1 cellular context compared by ENCODE assay signal in the genomic region with DNA sequence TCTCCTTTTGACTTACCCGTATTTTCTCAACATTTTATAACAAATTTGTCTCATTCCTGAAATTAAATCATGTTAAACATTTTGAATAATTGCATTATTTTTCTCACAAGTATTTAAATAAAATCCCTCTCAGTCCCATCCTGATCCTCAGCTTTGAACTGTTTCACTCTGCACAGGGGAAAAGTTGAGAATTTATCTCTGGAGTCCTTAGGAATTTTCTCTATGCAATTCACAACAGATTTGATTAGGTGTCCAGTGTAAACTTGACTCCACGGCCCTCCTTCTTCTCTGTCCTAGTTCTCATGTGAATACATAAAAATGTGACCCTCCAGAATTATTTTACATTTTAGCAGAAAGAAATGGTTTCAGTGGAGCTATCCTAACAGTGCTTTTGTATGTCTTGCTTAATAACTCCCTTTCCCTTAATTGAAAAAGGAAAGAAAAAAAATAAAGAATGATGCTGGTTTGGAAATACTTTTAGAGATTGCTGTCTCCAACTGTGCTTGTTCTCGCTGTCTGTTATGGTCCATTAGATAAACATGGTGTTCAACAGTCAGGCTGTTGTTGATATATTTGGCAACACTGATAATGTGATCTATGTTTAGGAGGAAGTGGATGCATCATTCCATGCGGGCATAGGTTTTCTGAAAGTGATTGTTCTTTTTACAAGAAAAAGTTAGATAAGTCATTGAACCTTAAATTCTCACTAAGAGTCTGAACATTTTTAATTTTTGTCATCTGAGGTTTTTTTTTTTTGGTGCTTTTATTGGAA.
TF ChIP-seq lines count a peak whose summit lies in the region.

No MANE protein-coding gene starts in this region.

TF ChIP-seq in HepG2, 621 proteins besides CTCF, POLR2A, EP300 and RAD21 (continued from another document):
- peak; percentile 19; the same call in 1 of the 2 replicates for TF ChIP-seq HMG20A (CRISPR knock-in tag; IDR thresholded peaks at IDR 0.05; ENCODE audit: borderline replicate concordance)
- TF ChIP-seq, protein P1, sequence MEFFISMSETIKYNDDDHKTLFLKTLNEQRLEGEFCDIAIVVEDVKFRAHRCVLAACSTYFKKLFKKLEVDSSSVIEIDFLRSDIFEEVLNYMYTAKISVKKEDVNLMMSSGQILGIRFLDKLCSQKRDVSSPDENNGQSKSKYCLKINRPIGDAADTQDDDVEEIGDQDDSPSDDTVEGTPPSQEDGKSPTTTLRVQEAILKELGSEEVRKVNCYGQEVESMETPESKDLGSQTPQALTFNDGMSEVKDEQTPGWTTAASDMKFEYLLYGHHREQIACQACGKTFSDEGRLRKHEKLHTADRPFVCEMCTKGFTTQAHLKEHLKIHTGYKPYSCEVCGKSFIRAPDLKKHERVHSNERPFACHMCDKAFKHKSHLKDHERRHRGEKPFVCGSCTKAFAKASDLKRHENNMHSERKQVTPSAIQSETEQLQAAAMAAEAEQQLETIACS (CRISPR knock-in tag; IDR thresholded peaks at IDR 0.05), result no peak
- TF ChIP-seq CBX5 (CRISPR knock-in tag; IDR thresholded peaks at IDR 0.05; ENCODE audit: borderline replicate concordance), result no peak
- TF ChIP-seq CBFB (CRISPR knock-in tag; IDR thresholded peaks at IDR 0.05), result no peak
- TF ChIP-seq ZFP90 (CRISPR knock-in tag; IDR thresholded peaks at IDR 0.05; ENCODE audit: borderline replicate concordance), result no peak
- no peak for TF ChIP-seq ZNF350 (CRISPR knock-in tag; IDR thresholded peaks at IDR 0.05; ENCODE audit: borderline replicate concordance, low read depth)
- TF ChIP-seq NCOA2 (CRISPR knock-in tag; IDR thresholded peaks at IDR 0.05), result no peak
- no peak for TF ChIP-seq MTA1 (CRISPR knock-in tag; IDR thresholded peaks at IDR 0.05; ENCODE audit: borderline replicate concordance)
- TF ChIP-seq NR2F6 (IDR thresholded peaks at IDR 0.05), result no peak
- TF ChIP-seq NR2F6 (CRISPR knock-in tag; IDR thresholded peaks at IDR 0.05), result no peak
- TF ChIP-seq PAWR (CRISPR knock-in tag; IDR thresholded peaks at IDR 0.05; ENCODE audit: borderline replicate concordance), result no peak
- TF ChIP-seq FOXA3 (CRISPR knock-in tag; IDR thresholded peaks at IDR 0.05), result 0 out of 2 replicates have a peak, but pooled peaks have one; percentile 21
- TF ChIP-seq, protein P2, sequence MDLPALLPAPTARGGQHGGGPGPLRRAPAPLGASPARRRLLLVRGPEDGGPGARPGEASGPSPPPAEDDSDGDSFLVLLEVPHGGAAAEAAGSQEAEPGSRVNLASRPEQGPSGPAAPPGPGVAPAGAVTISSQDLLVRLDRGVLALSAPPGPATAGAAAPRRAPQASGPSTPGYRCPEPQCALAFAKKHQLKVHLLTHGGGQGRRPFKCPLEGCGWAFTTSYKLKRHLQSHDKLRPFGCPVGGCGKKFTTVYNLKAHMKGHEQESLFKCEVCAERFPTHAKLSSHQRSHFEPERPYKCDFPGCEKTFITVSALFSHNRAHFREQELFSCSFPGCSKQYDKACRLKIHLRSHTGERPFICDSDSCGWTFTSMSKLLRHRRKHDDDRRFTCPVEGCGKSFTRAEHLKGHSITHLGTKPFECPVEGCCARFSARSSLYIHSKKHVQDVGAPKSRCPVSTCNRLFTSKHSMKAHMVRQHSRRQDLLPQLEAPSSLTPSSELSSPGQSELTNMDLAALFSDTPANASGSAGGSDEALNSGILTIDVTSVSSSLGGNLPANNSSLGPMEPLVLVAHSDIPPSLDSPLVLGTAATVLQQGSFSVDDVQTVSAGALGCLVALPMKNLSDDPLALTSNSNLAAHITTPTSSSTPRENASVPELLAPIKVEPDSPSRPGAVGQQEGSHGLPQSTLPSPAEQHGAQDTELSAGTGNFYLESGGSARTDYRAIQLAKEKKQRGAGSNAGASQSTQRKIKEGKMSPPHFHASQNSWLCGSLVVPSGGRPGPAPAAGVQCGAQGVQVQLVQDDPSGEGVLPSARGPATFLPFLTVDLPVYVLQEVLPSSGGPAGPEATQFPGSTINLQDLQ (CRISPR knock-in tag; IDR thresholded peaks at IDR 0.05), result no peak
- no peak for TF ChIP-seq HDAC1 (CRISPR knock-in tag; IDR thresholded peaks at IDR 0.05)
- TF ChIP-seq CCAR2 (optimal IDR thresholded peaks at IDR 0.05; ENCODE audit: low read depth, low read length), result no peak
- TF ChIP-seq, protein P3, sequence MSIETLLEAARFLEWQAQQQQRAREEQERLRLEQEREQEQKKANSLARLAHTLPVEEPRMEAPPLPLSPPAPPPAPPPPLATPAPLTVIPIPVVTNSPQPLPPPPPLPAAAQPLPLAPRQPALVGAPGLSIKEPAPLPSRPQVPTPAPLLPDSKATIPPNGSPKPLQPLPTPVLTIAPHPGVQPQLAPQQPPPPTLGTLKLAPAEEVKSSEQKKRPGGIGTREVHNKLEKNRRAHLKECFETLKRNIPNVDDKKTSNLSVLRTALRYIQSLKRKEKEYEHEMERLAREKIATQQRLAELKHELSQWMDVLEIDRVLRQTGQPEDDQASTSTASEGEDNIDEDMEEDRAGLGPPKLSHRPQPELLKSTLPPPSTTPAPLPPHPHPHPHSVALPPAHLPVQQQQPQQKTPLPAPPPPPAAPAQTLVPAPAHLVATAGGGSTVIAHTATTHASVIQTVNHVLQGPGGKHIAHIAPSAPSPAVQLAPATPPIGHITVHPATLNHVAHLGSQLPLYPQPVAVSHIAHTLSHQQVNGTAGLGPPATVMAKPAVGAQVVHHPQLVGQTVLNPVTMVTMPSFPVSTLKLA (IDR thresholded peaks at IDR 0.05), result no peak
- TF ChIP-seq, protein P4, sequence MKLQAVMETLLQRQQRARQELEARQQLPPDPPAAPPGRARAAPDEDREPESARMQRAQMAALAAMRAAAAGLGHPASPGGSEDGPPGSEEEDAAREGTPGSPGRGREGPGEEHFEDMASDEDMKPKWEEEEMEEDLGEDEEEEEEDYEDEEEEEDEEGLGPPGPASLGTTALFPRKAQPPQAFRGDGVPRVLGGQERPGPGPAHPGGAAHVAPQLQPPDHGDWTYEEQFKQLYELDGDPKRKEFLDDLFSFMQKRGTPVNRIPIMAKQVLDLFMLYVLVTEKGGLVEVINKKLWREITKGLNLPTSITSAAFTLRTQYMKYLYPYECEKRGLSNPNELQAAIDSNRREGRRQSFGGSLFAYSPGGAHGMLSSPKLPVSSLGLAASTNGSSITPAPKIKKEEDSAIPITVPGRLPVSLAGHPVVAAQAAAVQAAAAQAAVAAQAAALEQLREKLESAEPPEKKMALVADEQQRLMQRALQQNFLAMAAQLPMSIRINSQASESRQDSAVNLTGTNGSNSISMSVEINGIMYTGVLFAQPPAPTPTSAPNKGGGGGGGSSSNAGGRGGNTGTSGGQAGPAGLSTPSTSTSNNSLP (IDR thresholded peaks at IDR 0.05; ENCODE audit: low read depth, low read length), result 0 out of 2 replicates have a peak, but pooled peaks have one; percentile 16
- peak; percentile 32; the same call in 1 of the 2 replicates for TF ChIP-seq CEBPB (IDR thresholded peaks at IDR 0.05; ENCODE audit: borderline replicate concordance, low read depth, low read length)
- TF ChIP-seq NONO (IDR thresholded peaks at IDR 0.05), result no peak
- no peak for TF ChIP-seq NONO (CRISPR knock-in tag; conservative IDR thresholded peaks at IDR 0.05)
